In genomic region chr1:162881590-162881989, GRCh38 we compare ENCODE assay signal across 29 cellular contexts. TPM values are rescaled to one million over a fixed set of nuclear protein-coding genes. Genes with fewer than 3 reads are reported as not detected.
"Had no signal": no experiment of that assay in that cellular context is flagged by ENCODE, and none has a peak within 500 bp of the region (broad histone marks: within the 10 kb centered on the region; RNA-seq: fewer than 3 reads in every experiment).

No MANE protein-coding gene starts in this region.

- ATAC-seq: activated T-cell treated with anti-CD3 and anti-CD28 coated beads, Interleukin-2, amount 50 U/mL, for 4 hours; activated T-helper 17 cell treated with anti-CD3 and anti-CD28 coated beads, Interleukin-2, amount 50 U/mL, for 72 hours; heart right ventricle; left lung; lower lobe of right lung; naive thymus-derived CD4-positive, alpha-beta T cell; stimulated activated naive B cell treated with anti-CD40 and anti-IgM and Interleukin-4, amounts not matched to agents 10 μg/mL and 1 μg/mL and 100 μg/mL, for 72 hours; T-cell had no signal

- H3K9me3 ChIP-seq: esophagus squamous epithelium, heart right ventricle, left lung, lower lobe of right lung, pancreas, prostate gland, sigmoid colon, stomach, tibial nerve had no signal

- H3K4me3 ChIP-seq: esophagus squamous epithelium, heart right ventricle, left lung, lower lobe of right lung, pancreas, prostate gland, sigmoid colon, smooth muscle cell, stomach, tibial nerve had no signal

- H3K36me3 ChIP-seq: esophagus squamous epithelium, heart right ventricle, left lung, lower lobe of right lung, pancreas, prostate gland, sigmoid colon, stomach, tibial nerve had no signal

- H3K4me1 ChIP-seq: esophagus squamous epithelium, heart right ventricle, left lung, lower lobe of right lung, pancreas, prostate gland, stomach, tibial nerve had no signal

- DNase-seq: activated CD4-positive, alpha-beta memory T cell treated with anti-CD3 and anti-CD28 coated beads for 36 hours; activated CD4-positive, alpha-beta T cell treated with anti-CD3 and anti-CD28 coated beads for 48 hours; activated gamma-delta T cell treated with Interleukin-2 at 50 U/mL for 16 hours; activated naive CD4-positive, alpha-beta T cell treated with anti-CD3 and anti-CD28 coated beads, Interleukin-2, amount 50 U/mL, for 16 hours; activated T-cell treated with anti-CD3 and anti-CD28 coated beads, Interleukin-2, amount 50 U/mL, for 4 hours; amniotic stem cell; caudate nucleus; effector CD8-positive, alpha-beta T cell; esophagus squamous epithelium; foreskin melanocyte; heart right ventricle; kidney glomerular epithelial cell; lower lobe of right lung; naive thymus-derived CD4-positive, alpha-beta T cell; pancreas; sigmoid colon; stimulated activated CD4-positive, alpha-beta T cell treated with anti-CD3 and anti-CD28 coated beads, Interleukin-1b, Interleukin-23, amount 100 ng/mL, for 48 hours; stimulated activated CD4-positive, alpha-beta T cell treated with anti-CD3 and anti-CD28 coated beads, Interleukin-4, amount 100 ng/mL, for 4 hours; stimulated activated CD8-positive, alpha-beta memory T cell treated with anti-CD3 and anti-CD28 coated beads, Interleukin-4, amount 100 ng/mL, for 48 hours; stimulated activated naive B cell treated with anti-CD40 and anti-IgM and Interleukin-4, amounts not matched to agents 10 μg/mL and 1 μg/mL and 100 μg/mL, for 72 hours; stomach; T-cell had no signal

- H3K4me2 ChIP-seq: smooth muscle cell had no signal

- H3K27ac ChIP-seq: epithelial cell of prostate, esophagus squamous epithelium, heart right ventricle, left lung, lower lobe of right lung, pancreas, prostate gland, sigmoid colon, stomach, tibial nerve had no signal

- H3K27me3 ChIP-seq: sigmoid colon, stomach, tibial nerve had no signal

RNA-seq across cellular contexts. Expression of gene CCDC190, which starts 20.6 kb away (rescaled TPM):
- total RNA-seq: activated CD4-positive, alpha-beta memory T cell treated with anti-CD3 and anti-CD28 coated beads for 36 hours; activated T-cell treated with anti-CD3 and anti-CD28 coated beads, Interleukin-2, amount 50 U/mL, for 4 hours; activated T-helper 17 cell treated with anti-CD3 and anti-CD28 coated beads, Interleukin-2, amount 50 U/mL, for 72 hours; mesenteric fat pad; naive thymus-derived CD4-positive, alpha-beta T cell; pancreas; sigmoid colon; smooth muscle cell; T-cell had no signal
